Comparison of ENCODE assay signal across 1 cellular context in genomic region chr3:149224736-149225594, GRCh38.
TF ChIP-seq lines count a peak whose summit lies in the region.

No MANE protein-coding gene starts in this region.

TF ChIP-seq in K562, 482 proteins besides CTCF, POLR2A, EP300 and RAD21 (continued from another document and continues in another):
- TF ChIP-seq ZNF318 (IDR thresholded peaks at IDR 0.05; ENCODE audit: borderline replicate concordance in 1 of 2, low read depth in 1 of 2) (no peak), ETS1 (conservative IDR thresholded peaks at IDR 0.05; ENCODE audit: control insufficient read depth, low read depth, low read length) (no peak), E2F8 (IDR thresholded peaks at IDR 0.05; ENCODE audit: low read depth, partially characterized antibody) (no peak), TBL1XR1 (IDR thresholded peaks at IDR 0.05; ENCODE audit: low read length in 2 of 2) (no peak), GABPA (tag; conservative IDR thresholded peaks at IDR 0.05; ENCODE audit: low read depth) (peak; percentile 72), USF1 (CRISPR knock-in tag; IDR thresholded peaks at IDR 0.05) (no peak), EGR1 (conservative IDR thresholded peaks at IDR 0.05) (no peak), ZNF165 (CRISPR knock-in tag; IDR thresholded peaks at IDR 0.05; ENCODE audit: borderline replicate concordance) (no peak), ZNF766 (CRISPR knock-in tag; conservative IDR thresholded peaks at IDR 0.05) (no peak), ATF2 (CRISPR knock-in tag; IDR thresholded peaks at IDR 0.05) (no peak), TCF3 (CRISPR knock-in tag; IDR thresholded peaks at IDR 0.05) (peak; percentile 35), NR2F6 (CRISPR knock-in tag; IDR thresholded peaks at IDR 0.05) (no peak), CTCFL (IDR thresholded peaks at IDR 0.05; ENCODE audit: borderline replicate concordance, insufficient read depth, low read depth, low read length, poor library complexity, severe bottlenecking) (no peak), MEIS2 (IDR thresholded peaks at IDR 0.05; ENCODE audit: partially characterized antibody) (peak; percentile 54), ZBTB17 (CRISPR knock-in tag; IDR thresholded peaks at IDR 0.05) (peak; percentile 64; the same call in 1 of the 2 replicates), SNRNP70 (optimal IDR thresholded peaks at IDR 0.05; ENCODE audit: low read depth, low read length) (no peak), ZNF3 (CRISPR knock-in tag; IDR thresholded peaks at IDR 0.05) (no peak), THAP7 (CRISPR knock-in tag; IDR thresholded peaks at IDR 0.05) (no peak), TCF7 (IDR thresholded peaks at IDR 0.05; ENCODE audit: borderline replicate concordance) (no peak), TOE1 (IDR thresholded peaks at IDR 0.05; ENCODE audit: borderline replicate concordance) (no peak), TOE1 (CRISPR knock-in tag; IDR thresholded peaks at IDR 0.05; ENCODE audit: borderline replicate concordance, low read depth) (no peak), MAX (CRISPR knock-in tag; IDR thresholded peaks at IDR 0.05) (no peak), ZNF77 (CRISPR knock-in tag; IDR thresholded peaks at IDR 0.05) (no peak), HBP1 (CRISPR knock-in tag; IDR thresholded peaks at IDR 0.05) (no peak), IRF9 (tag; IDR thresholded peaks at IDR 0.05) (no peak), TEAD1 (CRISPR knock-in tag; IDR thresholded peaks at IDR 0.05) (peak; percentile 37 to 67; a peak in 1 of 4 replicates), TBP (optimal IDR thresholded peaks at IDR 0.05; ENCODE audit: low read depth, low read length) (no peak), ZBTB2 (IDR thresholded peaks at IDR 0.05) (no peak), ZNF354B (CRISPR knock-in tag; IDR thresholded peaks at IDR 0.05) (no peak), PYGO2 (tag; IDR thresholded peaks at IDR 0.05) (no peak), ZNF324 (CRISPR knock-in tag; IDR thresholded peaks at IDR 0.05) (no peak), VEZF1 (CRISPR knock-in tag; IDR thresholded peaks at IDR 0.05) (peak; percentile 23; the same call in 1 of the 2 replicates), BDP1 (IDR thresholded peaks at IDR 0.05; ENCODE audit: insufficient read depth, insufficient read length) (no peak), HDAC1 (IDR thresholded peaks at IDR 0.05) (no peak), SIRT6 (IDR thresholded peaks at IDR 0.05; ENCODE audit: low read depth, low read length) (no peak)
